In genomic region chr10:73799899-73800559, GRCh38 we compare ENCODE assay signal across 20 cellular contexts. TPM values are rescaled to one million over a fixed set of nuclear protein-coding genes. Genes with fewer than 3 reads are reported as not detected.
DNase-seq lines count a peak whose midpoint lies in the region; ATAC-seq and TF ChIP-seq lines count a peak whose summit lies in the region.
"Had no signal": no experiment of that assay in that cellular context is flagged by ENCODE, and none has a peak within 500 bp of the region (broad histone marks: within the 10 kb centered on the region; RNA-seq: fewer than 3 reads in every experiment).

No MANE protein-coding gene starts in this region.

- H3K9me3 Mint-ChIP-seq in activated naive CD4-positive, alpha-beta T cell treated with anti-CD3 and anti-CD28 coated beads for 36 hours = no peaks in the 10 kb centered on the region
- H3K9me3 Mint-ChIP-seq in stimulated activated effector memory CD8-positive, alpha-beta T cell treated with anti-CD3 and anti-CD28 coated beads, Interleukin-12 subunit alpha, Interleukin-12 subunit beta, amount 100 ng/mL, for 72 hours = no peaks in the 10 kb centered on the region
- H3K9me3 Mint-ChIP-seq: activated B cell treated with CpG ODN at 0.5 μM for 24 hours had no signal

- peaks cover 13% of the 10 kb centered on the region for H3K4me1 Mint-ChIP-seq in activated naive CD4-positive, alpha-beta T cell treated with anti-CD3 and anti-CD28 coated beads for 36 hours (ENCODE audit: low read depth)
- H3K4me1 Mint-ChIP-seq in stimulated activated effector memory CD8-positive, alpha-beta T cell treated with anti-CD3 and anti-CD28 coated beads, Interleukin-12 subunit alpha, Interleukin-12 subunit beta, amount 100 ng/mL, for 72 hours = peaks cover 12% of the 10 kb centered on the region

- CTCF ChIA-PET in activated naive CD4-positive, alpha-beta T cell treated with anti-CD3 and anti-CD28 coated beads for 36 hours (lab: Charles Lee) = interaction anchor here (0.5 to 0.6 kb wide), 2 partner anchors 9 to 331 kb away, joined by 3 read pairs; no protein-coding TSS in a partner anchor
- CTCF ChIA-PET in RWPE1 (lab: Yijun Ruan, JAX) = no interaction called here

- TF ChIP-seq CTCF in RWPE1 (conservative IDR thresholded peaks at IDR 0.05; ENCODE audit: low read depth) = no peak

- no peaks in the 10 kb centered on the region for H3K27me3 Mint-ChIP-seq in activated naive CD4-positive, alpha-beta T cell treated with anti-CD3 and anti-CD28 coated beads for 36 hours (ENCODE audit: low read depth)
- H3K27me3 Mint-ChIP-seq: activated B cell treated with CpG ODN at 0.5 μM for 24 hours had no signal

- H3K27ac ChIP-seq in RWPE1 (peak overlapping the region; percentile 31), substantia nigra (ENCODE audit: low read depth, low read length, poor library complexity, severe bottlenecking) (no peak overlapping the region)
- H3K27ac ChIP-seq: BLaER1, left ventricle myocardium inferior, testis had no signal

- ATAC-seq in left colon (peak; percentile 10), HG03378 (IDR thresholded peaks at IDR 0.05; ENCODE audit: unreplicated experiment) (no peak)
- ATAC-seq in stimulated activated effector memory CD8-positive, alpha-beta T cell treated with anti-CD3 and anti-CD28 coated beads, Interleukin-12 subunit alpha, Interleukin-12 subunit beta, amount 100 ng/mL, for 72 hours = no peak

- no peak for DNase-seq in activated naive CD4-positive, alpha-beta T cell treated with anti-CD3 and anti-CD28 coated beads for 36 hours
- no peak for DNase-seq in activated naive CD4-positive, alpha-beta T cell treated with anti-CD3 and anti-CD28 coated beads, Interleukin-2, amount 50 U/mL, for 16 hours
- DNase-seq in RWPE1 (ENCODE audit: low spot score) (no peak), left colon (no peak), NOMO-1 treated with dmso at 0.1 percent for 144 hours (lab: John Stamatoyannopoulos, UW; ENCODE audit: unreplicated experiment) (no peak), substantia nigra (lab: John Stamatoyannopoulos, UW) (no peak)
- DNase-seq in stimulated activated effector memory CD8-positive, alpha-beta T cell treated with anti-CD3 and anti-CD28 coated beads, Interleukin-12 subunit alpha, Interleukin-12 subunit beta, amount 100 ng/mL, for 72 hours (ENCODE audit: low spot score in 2 of 2) = no peak
- DNase-seq: activated B cell treated with CpG ODN at 0.5 μM for 24 hours; activated CD8-positive, alpha-beta memory T cell treated with anti-CD3 and anti-CD28 coated beads for 24 hours; Calu3; dermis blood vessel endothelial cell; KG1; NCI-H226; retina; stimulated activated CD8-positive, alpha-beta memory T cell treated with anti-CD3 and anti-CD28 coated beads, Interleukin-4, amount 100 ng/mL, for 48 hours; T-helper 9 cell; testis had no signal

- intact Hi-C loops in activated naive CD4-positive, alpha-beta T cell treated with anti-CD3 and anti-CD28 coated beads for 36 hours (cut with micrococcal nuclease) = no loop called here
- intact Hi-C loops in left colon (cut with DNase I, micrococcal nuclease) = no loop called here

- no peak overlapping the region for H3K4me3 Mint-ChIP-seq in activated naive CD4-positive, alpha-beta T cell treated with anti-CD3 and anti-CD28 coated beads for 36 hours
- H3K4me3 Mint-ChIP-seq in stimulated activated effector memory CD8-positive, alpha-beta T cell treated with anti-CD3 and anti-CD28 coated beads, Interleukin-12 subunit alpha, Interleukin-12 subunit beta, amount 100 ng/mL, for 72 hours = no peak overlapping the region
- H3K4me3 Mint-ChIP-seq: activated B cell treated with CpG ODN at 0.5 μM for 24 hours had no signal

- H3K27ac Mint-ChIP-seq in activated naive CD4-positive, alpha-beta T cell treated with anti-CD3 and anti-CD28 coated beads for 36 hours = peak overlapping the region; percentile 17
- peak overlapping the region; percentile 81 for H3K27ac Mint-ChIP-seq in stimulated activated effector memory CD8-positive, alpha-beta T cell treated with anti-CD3 and anti-CD28 coated beads, Interleukin-12 subunit alpha, Interleukin-12 subunit beta, amount 100 ng/mL, for 72 hours

- peaks cover 34% of the 10 kb centered on the region for H3K36me3 Mint-ChIP-seq in activated naive CD4-positive, alpha-beta T cell treated with anti-CD3 and anti-CD28 coated beads for 36 hours (ENCODE audit: low read depth)
- H3K36me3 Mint-ChIP-seq in stimulated activated effector memory CD8-positive, alpha-beta T cell treated with anti-CD3 and anti-CD28 coated beads, Interleukin-12 subunit alpha, Interleukin-12 subunit beta, amount 100 ng/mL, for 72 hours = peaks cover 99% of the 10 kb centered on the region

- POLR2A ChIA-PET in RWPE1 (lab: Yijun Ruan, JAX; ENCODE audit: low non-redundant PET) = no interaction called here

RNA-seq across cellular contexts. Expression of gene NDST2, which starts 11.4 kb away (rescaled TPM):
- total RNA-seq in activated naive CD4-positive, alpha-beta T cell treated with anti-CD3 and anti-CD28 coated beads for 36 hours = 100 to 1,000 TPM; 102 to 127 TPM
- 10 to 100 TPM; 21.4 to 24.3 TPM for total RNA-seq in left colon

RNA-seq across cellular contexts. Expression of gene ZSWIM8, which starts 14.6 kb away (rescaled TPM):
- 10 to 100 TPM; 25.8 to 26.7 TPM for total RNA-seq in activated naive CD4-positive, alpha-beta T cell treated with anti-CD3 and anti-CD28 coated beads for 36 hours
- 10 to 100 TPM; 60.4 to 67.1 TPM for total RNA-seq in left colon

RNA-seq across cellular contexts. Expression of gene CHCHD1, which starts 18.2 kb away (rescaled TPM):
- total RNA-seq in activated naive CD4-positive, alpha-beta T cell treated with anti-CD3 and anti-CD28 coated beads for 36 hours = 10 to 100 TPM; 27.4 to 28.8 TPM
- 10 to 100 TPM; 26.0 to 28.5 TPM for total RNA-seq in left colon

RNA-seq across cellular contexts. Expression of gene SEC24C, which starts 55.9 kb away (rescaled TPM):
- total RNA-seq in activated naive CD4-positive, alpha-beta T cell treated with anti-CD3 and anti-CD28 coated beads for 36 hours = 10 to 100 TPM; 67.0 to 68.1 TPM
- total RNA-seq in left colon = 10 to 100 TPM; 65.1 to 75.5 TPM

Comparison
In these comparisons a context has a peak if more than half of its experiments do, and no peak if none do; other contexts are left out.
1. RNA of gene NDST2, which starts 11.4 kb away (total RNA-seq): 102 to 127 TPM in activated naive CD4-positive, alpha-beta T cell treated with anti-CD3 and anti-CD28 coated beads for 36 hours; 21.4 to 24.3 TPM in left colon; every median in the first group is over 4 times any median in the second.